14 cellular contexts compared by ENCODE assay signal in genomic region chr12:102916252-102917025, GRCh38. TPM values are rescaled to one million over a fixed set of nuclear protein-coding genes. Genes with fewer than 3 reads are reported as not detected.
A peak's percentile ranks its signal among the peaks of the same experiment; 100 is the strongest.
DNase-seq lines count a peak whose midpoint lies in the region; ATAC-seq, FAIRE-seq and TF ChIP-seq lines count a peak whose summit lies in the region.
"Had no signal": no experiment of that assay in that cellular context is flagged by ENCODE, and none has a peak within 500 bp of the region (broad histone marks: within the 10 kb centered on the region; RNA-seq: fewer than 3 reads in every experiment).

No MANE protein-coding gene starts in this region.

- peaks cover 65% of the 10 kb centered on the region for H3K79me2 ChIP-seq in HepG2 (ENCODE audit: insufficient read depth, low read length)

- no peaks in the 10 kb centered on the region for H3K9me3 Mint-ChIP-seq in activated naive CD8-positive, alpha-beta T cell treated with anti-CD3 and anti-CD28 coated beads, Interleukin-2, amount 10 ng/mL, durations not matched to agents 7 days and 5 days
- H3K9me3 Mint-ChIP-seq in activated naive CD8-positive, alpha-beta T cell treated with anti-CD3 and anti-CD28 coated beads, Interleukin-2, amount 50 U/mL, for 24 hours, result no peaks in the 10 kb centered on the region
- H3K9me3 Mint-ChIP-seq in WTC11 (no peaks in the 10 kb centered on the region), type B pancreatic cell (no peaks in the 10 kb centered on the region)

- intact Hi-C loops in HepG2 (cut with micrococcal nuclease; ENCODE audit: unreplicated experiment), result loop anchor here (1.0 to 2.0 kb wide), 2 partner anchors 18 to 33 kb away; no protein-coding TSS in a partner anchor

- in situ Hi-C loops in HepG2 (cut with HindIII; ENCODE audit: extremely low pct_ligation_motif_present, low pct_unique_long_range_greater_than_20kb), result loop anchor here (5.0 kb wide), 1 partner anchor 34 kb away; no protein-coding TSS in a partner anchor
- in situ Hi-C loops in GM13977 (cut with MboI; ENCODE audit: low pct_unique_long_range_greater_than_20kb, low sequenced_read_pairs, unreplicated experiment), result no loop called here

- no peaks in the 10 kb centered on the region for H3K36me3 Mint-ChIP-seq in activated naive CD8-positive, alpha-beta T cell treated with anti-CD3 and anti-CD28 coated beads, Interleukin-2, amount 10 ng/mL, durations not matched to agents 7 days and 5 days
- no peaks in the 10 kb centered on the region for H3K36me3 Mint-ChIP-seq in activated naive CD8-positive, alpha-beta T cell treated with anti-CD3 and anti-CD28 coated beads, Interleukin-2, amount 50 U/mL, for 24 hours (ENCODE audit: low read depth)
- H3K36me3 Mint-ChIP-seq in WTC11, result no peaks in the 10 kb centered on the region
- no peaks in the 10 kb centered on the region for H3K36me3 Mint-ChIP-seq in type B pancreatic cell

- no peaks in the 10 kb centered on the region for H3K9me3 ChIP-seq in HepG2 (ENCODE audit: low read length)
- H3K9me3 ChIP-seq: thyroid gland had no signal

- no peaks in the 10 kb centered on the region for H4K20me1 ChIP-seq in HepG2 (ENCODE audit: insufficient read depth, low read length)

- H3K27me3 ChIP-seq in HepG2 (ENCODE audit: control insufficient read depth in 1 of 2, insufficient read depth in 2 of 2, low read length in 2 of 2), result no peaks in the 10 kb centered on the region; a peak in 1 of 5 replicates
- H3K27me3 ChIP-seq: thyroid gland had no signal

- TF ChIP-seq CTCF in WTC11 (IDR thresholded peaks at IDR 0.05) (no peak), HepG2 (CRISPR knock-in tag; IDR thresholded peaks at IDR 0.05) (no peak), type B pancreatic cell (conservative IDR thresholded peaks at IDR 0.05) (no peak), GM13977 (IDR thresholded peaks at IDR 0.05; ENCODE audit: extremely low read depth, insufficient read depth, missing control alignments) (no peak)

- H3K4me3 Mint-ChIP-seq in activated naive CD8-positive, alpha-beta T cell treated with anti-CD3 and anti-CD28 coated beads, Interleukin-2, amount 10 ng/mL, durations not matched to agents 7 days and 5 days, result peak overlapping the region; percentile 68
- no peak overlapping the region for H3K4me3 Mint-ChIP-seq in activated naive CD8-positive, alpha-beta T cell treated with anti-CD3 and anti-CD28 coated beads, Interleukin-2, amount 50 U/mL, for 24 hours
- peak overlapping the region; percentile 68 for H3K4me3 Mint-ChIP-seq in WTC11
- peak overlapping the region; percentile 53 for H3K4me3 Mint-ChIP-seq in type B pancreatic cell

- H3K27ac Mint-ChIP-seq in activated naive CD8-positive, alpha-beta T cell treated with anti-CD3 and anti-CD28 coated beads, Interleukin-2, amount 10 ng/mL, durations not matched to agents 7 days and 5 days, result no peak overlapping the region
- no peak overlapping the region for H3K27ac Mint-ChIP-seq in activated naive CD8-positive, alpha-beta T cell treated with anti-CD3 and anti-CD28 coated beads, Interleukin-2, amount 50 U/mL, for 24 hours
- H3K27ac Mint-ChIP-seq in WTC11, result no peak overlapping the region; the same call in 1 of the 2 replicates
- peak overlapping the region; percentile 22 for H3K27ac Mint-ChIP-seq in type B pancreatic cell

- H3K27me3 Mint-ChIP-seq in activated naive CD8-positive, alpha-beta T cell treated with anti-CD3 and anti-CD28 coated beads, Interleukin-2, amount 10 ng/mL, durations not matched to agents 7 days and 5 days, result peaks cover 15% of the 10 kb centered on the region
- H3K27me3 Mint-ChIP-seq in activated naive CD8-positive, alpha-beta T cell treated with anti-CD3 and anti-CD28 coated beads, Interleukin-2, amount 50 U/mL, for 24 hours, result peaks cover 14% of the 10 kb centered on the region
- H3K27me3 Mint-ChIP-seq in WTC11 (ENCODE audit: low read depth) (no peaks in the 10 kb centered on the region; the same call in 1 of the 2 replicates), type B pancreatic cell (peaks cover 23% of the 10 kb centered on the region)

- H3K27ac ChIP-seq in HepG2 (ENCODE audit: extremely low read length, insufficient read depth, low read length), result peak overlapping the region; percentile 92
- H3K27ac ChIP-seq: thyroid gland had no signal

- peak overlapping the region; percentile 67 to 83 (median 74) for H3K4me3 ChIP-seq in HepG2 (replicated peaks in 1 of 3; ENCODE audit: insufficient read depth in 1 of 3, low read depth in 2 of 3, low read length in 3 of 3)

- peak overlapping the region; percentile 91 for H3K9ac ChIP-seq in HepG2 (ENCODE audit: insufficient read depth, low read depth, low read length)

- peaks cover 83% of the 10 kb centered on the region for H3K4me1 ChIP-seq in HepG2 (ENCODE audit: insufficient read depth, low read length)
- H3K4me1 ChIP-seq: thyroid gland had no signal

- TF ChIP-seq RAD21 in HepG2 (CRISPR knock-in tag; IDR thresholded peaks at IDR 0.05), result no peak

- H2AFZ ChIP-seq in HepG2 (ENCODE audit: low read length), result no peak overlapping the region

- BruUV-seq in HepG2 (replicated peaks; lab: Mats Ljungman, UMichigan), result TSS peak; percentile 76

- no peak for TF ChIP-seq POLR2A in HepG2 (IDR thresholded peaks at IDR 0.05; ENCODE audit: insufficient read depth in 1 of 2, low read depth in 2 of 2, low read length in 2 of 2)

- peaks cover 2 to 4% of the 10 kb centered on the region in 2 experiments for H3K36me3 ChIP-seq in HepG2 (replicated peaks in 1 of 2; ENCODE audit: control insufficient read depth in 1 of 2, insufficient read depth in 2 of 2, low read length in 2 of 2)
- H3K36me3 ChIP-seq: thyroid gland had no signal

- TF ChIP-seq EP300 in HepG2 (IDR thresholded peaks at IDR 0.05; ENCODE audit: low read depth in 2 of 2, low read length in 2 of 2) (no peak), HepG2 (CRISPR knock-in tag; IDR thresholded peaks at IDR 0.05; ENCODE audit: borderline replicate concordance) (no peak)

- peak overlapping the region; percentile 90 for H3K4me2 ChIP-seq in HepG2 (ENCODE audit: low read depth, low read length)

- WGBS in HepG2 (ENCODE audit: low lambda C conversion rate), result 0% methylated on average over 4 of the region's 5 CpGs

- DNase-seq in activated naive CD8-positive, alpha-beta T cell treated with anti-CD3 and anti-CD28 coated beads, Interleukin-2, amount 10 ng/mL, durations not matched to agents 7 days and 5 days, result no peak
- no peak for DNase-seq in activated naive CD8-positive, alpha-beta T cell treated with anti-CD3 and anti-CD28 coated beads, Interleukin-2, amount 50 U/mL, for 24 hours
- DNase-seq in WTC11 (ENCODE audit: low spot score) (no peak), HepG2 (ENCODE audit: low spot score) (no peak), type B pancreatic cell (ENCODE audit: extremely low spot score, unreplicated experiment) (no peak), GM13977 (ENCODE audit: low spot score) (no peak)
- no peak for DNase-seq in activated CD4-positive, CD25-positive, alpha-beta regulatory T cell (lab: John Stamatoyannopoulos, UW)
- DNase-seq: activated CD4-positive, alpha-beta T cell treated with anti-CD3 and anti-CD28 coated beads for 1 hour; activated effector memory CD4-positive, alpha-beta T cell treated with Interleukin-2 at 50 U/mL for 16 hours; NCI-H1105; NCI-H345 had no signal

- no peak for ATAC-seq in activated naive CD8-positive, alpha-beta T cell treated with anti-CD3 and anti-CD28 coated beads, Interleukin-2, amount 10 ng/mL, durations not matched to agents 7 days and 5 days (ENCODE audit: low read depth)
- ATAC-seq in activated naive CD8-positive, alpha-beta T cell treated with anti-CD3 and anti-CD28 coated beads, Interleukin-2, amount 50 U/mL, for 24 hours, result no peak
- ATAC-seq in WTC11 (no peak), HepG2 (no peak), GM18519 (IDR thresholded peaks at IDR 0.05; ENCODE audit: low FRiP score, unreplicated experiment) (no peak)

- POLR2A ChIA-PET in activated naive CD8-positive, alpha-beta T cell treated with anti-CD3 and anti-CD28 coated beads, Interleukin-2, amount 10 ng/mL, durations not matched to agents 7 days and 5 days (lab: Charles Lee), result no interaction called here
- POLR2A ChIA-PET in WTC11 (lab: Charles Lee) (no interaction called here), HepG2 (lab: Yijun Ruan, JAX) (interaction anchor here (0.7 to 5.9 kb wide), 6 partner anchors 7 to 33 kb away, joined by 3 to 83 read pairs (median 22); no protein-coding TSS in a partner anchor)

- H3K4me1 Mint-ChIP-seq in activated naive CD8-positive, alpha-beta T cell treated with anti-CD3 and anti-CD28 coated beads, Interleukin-2, amount 10 ng/mL, durations not matched to agents 7 days and 5 days, result peaks cover 2% of the 10 kb centered on the region
- H3K4me1 Mint-ChIP-seq in activated naive CD8-positive, alpha-beta T cell treated with anti-CD3 and anti-CD28 coated beads, Interleukin-2, amount 50 U/mL, for 24 hours, result no peaks in the 10 kb centered on the region
- H3K4me1 Mint-ChIP-seq in WTC11 (peaks cover 26% of the 10 kb centered on the region), type B pancreatic cell (ENCODE audit: unreplicated experiment) (peaks cover 8% of the 10 kb centered on the region)

- CTCF ChIA-PET in WTC11 (lab: Charles Lee), result interaction anchor here (1.2 to 2.2 kb wide), 2 partner anchors 32 to 33 kb away, joined by 4 to 13 read pairs; no protein-coding TSS in a partner anchor
- CTCF ChIA-PET in HepG2 (lab: Yijun Ruan, JAX; ENCODE audit: low intra/inter-chr PET ratio, low total read pairs), result no interaction called here

- FAIRE-seq in HepG2 (lab: Jason Lieb, UNC), result no peak

RNA-seq across cellular contexts. Expression of gene PAH, which starts 0.6 kb away (rescaled TPM):
- total RNA-seq in activated naive CD8-positive, alpha-beta T cell treated with anti-CD3 and anti-CD28 coated beads, Interleukin-2, amount 10 ng/mL, durations not matched to agents 7 days and 5 days, result not detected
- 4.0 to 9.8 TPM (median 5.7 TPM) in 3 replicates for total RNA-seq in WTC11 (2021)
- 451 and 537 TPM in 2 replicates for total RNA-seq in HepG2 (2016; rRNA removed; fragmentation: Illumina TruSeq; extraction: Trizol)
- 45.5 and 48.1 TPM in 2 replicates for total RNA-seq in HepG2 (2016; cell fraction: cytosol; rRNA removed; fragmentation: Illumina TruSeq; extraction: Trizol; ENCODE audit: low read depth)
- total RNA-seq in HepG2 (2016; cell fraction: insoluble cytoplasmic fraction; rRNA removed; fragmentation: Illumina TruSeq; extraction: Trizol), result 427 and 542 TPM in 2 replicates
- total RNA-seq in HepG2 (2016; cell fraction: membrane; rRNA removed; fragmentation: Illumina TruSeq; extraction: Trizol), result 112 and 115 TPM in 2 replicates
- 530 and 572 TPM in 2 replicates for total RNA-seq in HepG2 (2016; cell fraction: nucleus; rRNA removed; fragmentation: Illumina TruSeq; extraction: Trizol)
- polyA plus RNA-seq in HepG2 (2011; rRNA removed), result 163 and 192 TPM in 2 replicates
- polyA plus RNA-seq in HepG2 (2011; cell fraction: cytosol; rRNA removed), result 79.5 and 104 TPM in 2 replicates
- polyA plus RNA-seq in HepG2 (2011; cell fraction: nucleus; rRNA removed), result 720 and 747 TPM in 2 replicates
- 261 and 346 TPM in 2 replicates for polyA plus RNA-seq in HepG2 (2012)
- 29.3 and 34.8 TPM in 2 replicates for polyA plus RNA-seq in HepG2 (2016; cell fraction: cytosol; fragmentation: Illumina TruSeq; extraction: Trizol; ENCODE audit: low read depth)
- 690 and 696 TPM in 2 replicates for polyA plus RNA-seq in HepG2 (2016; cell fraction: insoluble cytoplasmic fraction; fragmentation: Illumina TruSeq; extraction: Trizol; ENCODE audit: low read depth)
- polyA plus RNA-seq in HepG2 (2016; cell fraction: membrane; fragmentation: Illumina TruSeq; extraction: Trizol; ENCODE audit: low read depth), result 72.7 and 81.5 TPM in 2 replicates
- polyA plus RNA-seq in HepG2 (2016; cell fraction: nucleus; fragmentation: Illumina TruSeq; extraction: Trizol; ENCODE audit: insufficient read depth, low read depth), result 819 and 859 TPM in 2 replicates
- 92.0 TPM in 1 of 2 replicates, not detected in the other for polyA minus RNA-seq in HepG2 (2011; rRNA and poly(A)+ RNA removed; ENCODE audit: low replicate concordance)
- 67.0 and 67.1 TPM in 2 replicates for polyA minus RNA-seq in HepG2 (2011; cell fraction: cytosol; rRNA and poly(A)+ RNA removed)
- polyA minus RNA-seq in HepG2 (2011; cell fraction: nucleus; rRNA and poly(A)+ RNA removed), result 280 and 289 TPM in 2 replicates
- total RNA-seq in type B pancreatic cell (ENCODE audit: low replicate concordance), result 5.8 and 13.3 TPM in 2 replicates
- total RNA-seq: Daoy had no signal

RNA-seq across cellular contexts. Expression of gene ASCL1, which starts 41.0 kb away (rescaled TPM):
- not detected for total RNA-seq in activated naive CD8-positive, alpha-beta T cell treated with anti-CD3 and anti-CD28 coated beads, Interleukin-2, amount 10 ng/mL, durations not matched to agents 7 days and 5 days
- total RNA-seq in WTC11 (2021), result 0.07 to 0.14 TPM (median 0.07 TPM) in 3 replicates
- total RNA-seq in HepG2 (2016; rRNA removed; fragmentation: Illumina TruSeq; extraction: Trizol), result not detected in 2 replicates
- not detected in 2 replicates for total RNA-seq in HepG2 (2016; cell fraction: cytosol; rRNA removed; fragmentation: Illumina TruSeq; extraction: Trizol; ENCODE audit: low read depth)
- total RNA-seq in HepG2 (2016; cell fraction: insoluble cytoplasmic fraction; rRNA removed; fragmentation: Illumina TruSeq; extraction: Trizol), result not detected in 2 replicates
- total RNA-seq in HepG2 (2016; cell fraction: membrane; rRNA removed; fragmentation: Illumina TruSeq; extraction: Trizol), result not detected in 2 replicates
- total RNA-seq in HepG2 (2016; cell fraction: nucleus; rRNA removed; fragmentation: Illumina TruSeq; extraction: Trizol), result not detected in 2 replicates
- polyA plus RNA-seq in HepG2 (2011; rRNA removed), result not detected in 2 replicates
- polyA plus RNA-seq in HepG2 (2011; cell fraction: cytosol; rRNA removed), result 0.03 TPM in 1 of 2 replicates, not detected in the other
- not detected in 2 replicates for polyA plus RNA-seq in HepG2 (2011; cell fraction: nucleus; rRNA removed)
- not detected in 2 replicates for polyA plus RNA-seq in HepG2 (2012)
- polyA plus RNA-seq in HepG2 (2016; cell fraction: cytosol; fragmentation: Illumina TruSeq; extraction: Trizol; ENCODE audit: low read depth), result not detected in 2 replicates
- polyA plus RNA-seq in HepG2 (2016; cell fraction: insoluble cytoplasmic fraction; fragmentation: Illumina TruSeq; extraction: Trizol; ENCODE audit: low read depth), result not detected in 2 replicates
- not detected in 2 replicates for polyA plus RNA-seq in HepG2 (2016; cell fraction: membrane; fragmentation: Illumina TruSeq; extraction: Trizol; ENCODE audit: low read depth)
- polyA plus RNA-seq in HepG2 (2016; cell fraction: nucleus; fragmentation: Illumina TruSeq; extraction: Trizol; ENCODE audit: insufficient read depth, low read depth), result not detected in 2 replicates
- polyA minus RNA-seq in HepG2 (2011; rRNA and poly(A)+ RNA removed; ENCODE audit: low replicate concordance), result not detected in 2 replicates
- not detected in 2 replicates for polyA minus RNA-seq in HepG2 (2011; cell fraction: cytosol; rRNA and poly(A)+ RNA removed)
- not detected in 2 replicates for polyA minus RNA-seq in HepG2 (2011; cell fraction: nucleus; rRNA and poly(A)+ RNA removed)
- 7.5 and 10.4 TPM in 2 replicates for total RNA-seq in type B pancreatic cell (ENCODE audit: low replicate concordance)
